ENCODE assay signal across 14 cellular contexts in the genomic region with DNA sequence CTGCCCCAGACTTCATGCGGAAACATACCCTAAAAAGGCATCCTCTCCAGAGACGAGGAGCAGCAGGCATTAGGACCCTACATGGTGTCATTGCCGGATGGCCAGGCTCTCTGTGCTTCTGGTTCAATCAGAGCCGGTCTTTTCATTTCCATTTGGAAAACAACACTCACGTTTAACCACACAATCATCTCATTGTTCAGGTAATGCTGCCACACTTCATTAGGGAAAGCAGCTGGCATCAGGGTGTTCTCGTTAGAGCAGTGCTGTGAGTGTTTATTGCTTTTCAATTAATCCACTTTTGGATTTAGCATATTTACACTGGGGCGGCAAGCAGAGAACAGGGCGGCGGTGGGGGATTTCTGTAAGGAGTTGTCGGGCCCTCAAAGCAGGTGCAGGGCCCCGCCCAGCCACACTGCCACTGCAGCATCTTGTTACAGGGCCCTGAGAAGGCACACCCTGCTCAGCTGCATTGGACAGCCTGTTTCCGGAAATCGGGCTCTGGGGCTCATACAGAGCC.
DNase-seq lines count a peak whose midpoint lies in the region; ATAC-seq and TF ChIP-seq lines count a peak whose summit lies in the region.
"Had no signal": no experiment of that assay in that cellular context is flagged by ENCODE, and none has a peak within 500 bp of the region (broad histone marks: within the 10 kb centered on the region; RNA-seq: fewer than 3 reads in every experiment).

No MANE protein-coding gene starts in this region.

- no peak overlapping the region for H3K56ac ChIP-seq in mesendoderm (ENCODE audit: low read length)

- ATAC-seq in WTC11, result peak; percentile 84
- no peak for ATAC-seq in activated naive CD4-positive, alpha-beta T cell treated with anti-CD3 and anti-CD28 coated beads, Interleukin-2, amount 50 U/mL, for 72 hours
- no peak for ATAC-seq in HG03469 (IDR thresholded peaks at IDR 0.05; ENCODE audit: unreplicated experiment)
- no peak for ATAC-seq in sciatic nerve
- ATAC-seq in GM18519 (IDR thresholded peaks at IDR 0.05; ENCODE audit: low FRiP score, unreplicated experiment), result no peak
- ATAC-seq: A549 had no signal

- POLR2A ChIA-PET in WTC11 (lab: Charles Lee), result no interaction called here

- H3K27me3 Mint-ChIP-seq in WTC11 (ENCODE audit: low read depth), result no peaks in the 10 kb centered on the region

- no peak overlapping the region for H2BK5ac ChIP-seq in mesendoderm (ENCODE audit: low read length)

- no peak overlapping the region for H2BK120ac ChIP-seq in mesendoderm (ENCODE audit: low read depth, low read length)

- no peaks in the 10 kb centered on the region for H3K36me3 ChIP-seq in mesendoderm (ENCODE audit: control insufficient read depth, insufficient read depth, low read length)

- H3K27me3 ChIP-seq in mesendoderm (ENCODE audit: insufficient read depth, low read length, poor library complexity), result no peaks in the 10 kb centered on the region

- H2AK5ac ChIP-seq in mesendoderm (ENCODE audit: low read length), result no peak overlapping the region

- peak overlapping the region; percentile 70; the same call in 1 of the 2 replicates for H3K27ac Mint-ChIP-seq in WTC11
- H3K27ac Mint-ChIP-seq in activated naive CD4-positive, alpha-beta T cell treated with anti-CD3 and anti-CD28 coated beads, Interleukin-2, amount 50 U/mL, for 72 hours, result no peak overlapping the region
- H3K27ac Mint-ChIP-seq: memory B cell had no signal

- no peak for TF ChIP-seq CTCF in WTC11 (IDR thresholded peaks at IDR 0.05)

- H3K18ac ChIP-seq in mesendoderm (ENCODE audit: low read length), result no peak overlapping the region

- peaks cover 9% of the 10 kb centered on the region for H3K9me3 Mint-ChIP-seq in WTC11
- H3K9me3 Mint-ChIP-seq in activated naive CD4-positive, alpha-beta T cell treated with anti-CD3 and anti-CD28 coated beads, Interleukin-2, amount 50 U/mL, for 72 hours, result peaks cover 0 to 4% of the 10 kb centered on the region in 2 donors
- H3K9me3 Mint-ChIP-seq: memory B cell had no signal

- H3K79me2 ChIP-seq in mesendoderm (ENCODE audit: control insufficient read depth, insufficient read depth, low read length), result no peaks in the 10 kb centered on the region

- H4K5ac ChIP-seq in mesendoderm (ENCODE audit: low read length), result no peak overlapping the region

- H4K8ac ChIP-seq in mesendoderm (ENCODE audit: low read depth, low read length), result no peak overlapping the region

- H3K4me2 ChIP-seq in mesendoderm (ENCODE audit: low read length), result no peak overlapping the region
- H3K4me2 ChIP-seq: A549 had no signal

- DNase-seq in Ammon's horn (ENCODE audit: low spot score) (peak; percentile 43), NCI-H187 (lab: John Stamatoyannopoulos, UW) (peak; percentile 92 to 96), WTC11 (ENCODE audit: low spot score) (peak; percentile 50), mesendoderm (peak; percentile 27), sciatic nerve (ENCODE audit: low spot score) (no peak)
- no peak for DNase-seq in activated naive CD4-positive, alpha-beta T cell treated with anti-CD3 and anti-CD28 coated beads, Interleukin-2, amount 50 U/mL, for 72 hours (ENCODE audit: low spot score in 2 of 2)
- DNase-seq: activated CD4-positive, alpha-beta T cell treated with anti-CD3 and anti-CD28 coated beads for 4 hours; erythroblast; GDM1; stimulated activated CD4-positive, alpha-beta T cell treated with anti-CD3 and anti-CD28 coated beads, Interleukin-2, amount 100 ng/mL, for 24 hours had no signal

- intact Hi-C loops in sciatic nerve (cut with DNase I), result no loop called here

- H3K4me3 Mint-ChIP-seq in WTC11, result peak overlapping the region; percentile 52
- H3K4me3 Mint-ChIP-seq: memory B cell had no signal

- peaks cover 12% of the 10 kb centered on the region for H3K36me3 Mint-ChIP-seq in WTC11
- H3K36me3 Mint-ChIP-seq in activated naive CD4-positive, alpha-beta T cell treated with anti-CD3 and anti-CD28 coated beads, Interleukin-2, amount 50 U/mL, for 72 hours, result no peaks in the 10 kb centered on the region
- H3K36me3 Mint-ChIP-seq: memory B cell had no signal

- no peak overlapping the region for H2BK15ac ChIP-seq in mesendoderm (replicated peaks; ENCODE audit: low read depth)

- H3K9ac ChIP-seq in mesendoderm (ENCODE audit: low read length), result no peak overlapping the region

- H3K4me3 ChIP-seq in mesendoderm (ENCODE audit: low read length), result no peak overlapping the region
- H3K4me3 ChIP-seq: A549 had no signal

- no CpG with 5 or more reads among the region's 13 CpGs for WGBS in mesendoderm (ENCODE audit: extremely low coverage, insufficient coverage, low lambda C conversion rate)

- peaks cover 30% of the 10 kb centered on the region for H3K4me1 Mint-ChIP-seq in WTC11

- H3K79me1 ChIP-seq in mesendoderm (ENCODE audit: low read length), result no peaks in the 10 kb centered on the region

- no peak overlapping the region for H3K23ac ChIP-seq in mesendoderm (ENCODE audit: low read length)

- no peak overlapping the region for H3K4ac ChIP-seq in mesendoderm (ENCODE audit: low read depth, low read length)

- no peaks in the 10 kb centered on the region for H3K4me1 ChIP-seq in mesendoderm (ENCODE audit: control insufficient read depth, low read depth, low read length)
- H3K4me1 ChIP-seq: A549 had no signal

- CTCF ChIA-PET in WTC11 (lab: Charles Lee), result interaction anchor here (1.0 to 1.8 kb wide), 5 partner anchors 13 to 164 kb away, joined by 3 to 12 read pairs (median 5); no protein-coding TSS in a partner anchor

- no peak overlapping the region for H3K27ac ChIP-seq in mesendoderm (ENCODE audit: low read depth, low read length)
- H3K27ac ChIP-seq: A549 had no signal

TF ChIP-seq in WTC11, 78 proteins besides CTCF, POLR2A, EP300 and RAD21:
- TF ChIP-seq, protein P1, sequence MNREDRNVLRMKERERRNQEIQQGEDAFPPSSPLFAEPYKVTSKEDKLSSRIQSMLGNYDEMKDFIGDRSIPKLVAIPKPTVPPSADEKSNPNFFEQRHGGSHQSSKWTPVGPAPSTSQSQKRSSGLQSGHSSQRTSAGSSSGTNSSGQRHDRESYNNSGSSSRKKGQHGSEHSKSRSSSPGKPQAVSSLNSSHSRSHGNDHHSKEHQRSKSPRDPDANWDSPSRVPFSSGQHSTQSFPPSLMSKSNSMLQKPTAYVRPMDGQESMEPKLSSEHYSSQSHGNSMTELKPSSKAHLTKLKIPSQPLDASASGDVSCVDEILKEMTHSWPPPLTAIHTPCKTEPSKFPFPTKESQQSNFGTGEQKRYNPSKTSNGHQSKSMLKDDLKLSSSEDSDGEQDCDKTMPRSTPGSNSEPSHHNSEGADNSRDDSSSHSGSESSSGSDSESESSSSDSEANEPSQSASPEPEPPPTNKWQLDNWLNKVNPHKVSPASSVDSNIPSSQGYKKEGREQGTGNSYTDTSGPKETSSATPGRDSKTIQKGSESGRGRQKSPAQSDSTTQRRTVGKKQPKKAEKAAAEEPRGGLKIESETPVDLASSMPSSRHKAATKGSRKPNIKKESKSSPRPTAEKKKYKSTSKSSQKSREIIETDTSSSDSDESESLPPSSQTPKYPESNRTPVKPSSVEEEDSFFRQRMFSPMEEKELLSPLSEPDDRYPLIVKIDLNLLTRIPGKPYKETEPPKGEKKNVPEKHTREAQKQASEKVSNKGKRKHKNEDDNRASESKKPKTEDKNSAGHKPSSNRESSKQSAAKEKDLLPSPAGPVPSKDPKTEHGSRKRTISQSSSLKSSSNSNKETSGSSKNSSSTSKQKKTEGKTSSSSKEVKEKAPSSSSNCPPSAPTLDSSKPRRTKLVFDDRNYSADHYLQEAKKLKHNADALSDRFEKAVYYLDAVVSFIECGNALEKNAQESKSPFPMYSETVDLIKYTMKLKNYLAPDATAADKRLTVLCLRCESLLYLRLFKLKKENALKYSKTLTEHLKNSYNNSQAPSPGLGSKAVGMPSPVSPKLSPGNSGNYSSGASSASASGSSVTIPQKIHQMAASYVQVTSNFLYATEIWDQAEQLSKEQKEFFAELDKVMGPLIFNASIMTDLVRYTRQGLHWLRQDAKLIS (CRISPR knock-in tag; IDR thresholded peaks at IDR 0.05; ENCODE audit: borderline replicate concordance), result no peak
- TF ChIP-seq FOXK1 (CRISPR knock-in tag; IDR thresholded peaks at IDR 0.05), result 0 out of 2 replicates have a peak, but pooled peaks have one; percentile 20
- TF ChIP-seq, protein P2, sequence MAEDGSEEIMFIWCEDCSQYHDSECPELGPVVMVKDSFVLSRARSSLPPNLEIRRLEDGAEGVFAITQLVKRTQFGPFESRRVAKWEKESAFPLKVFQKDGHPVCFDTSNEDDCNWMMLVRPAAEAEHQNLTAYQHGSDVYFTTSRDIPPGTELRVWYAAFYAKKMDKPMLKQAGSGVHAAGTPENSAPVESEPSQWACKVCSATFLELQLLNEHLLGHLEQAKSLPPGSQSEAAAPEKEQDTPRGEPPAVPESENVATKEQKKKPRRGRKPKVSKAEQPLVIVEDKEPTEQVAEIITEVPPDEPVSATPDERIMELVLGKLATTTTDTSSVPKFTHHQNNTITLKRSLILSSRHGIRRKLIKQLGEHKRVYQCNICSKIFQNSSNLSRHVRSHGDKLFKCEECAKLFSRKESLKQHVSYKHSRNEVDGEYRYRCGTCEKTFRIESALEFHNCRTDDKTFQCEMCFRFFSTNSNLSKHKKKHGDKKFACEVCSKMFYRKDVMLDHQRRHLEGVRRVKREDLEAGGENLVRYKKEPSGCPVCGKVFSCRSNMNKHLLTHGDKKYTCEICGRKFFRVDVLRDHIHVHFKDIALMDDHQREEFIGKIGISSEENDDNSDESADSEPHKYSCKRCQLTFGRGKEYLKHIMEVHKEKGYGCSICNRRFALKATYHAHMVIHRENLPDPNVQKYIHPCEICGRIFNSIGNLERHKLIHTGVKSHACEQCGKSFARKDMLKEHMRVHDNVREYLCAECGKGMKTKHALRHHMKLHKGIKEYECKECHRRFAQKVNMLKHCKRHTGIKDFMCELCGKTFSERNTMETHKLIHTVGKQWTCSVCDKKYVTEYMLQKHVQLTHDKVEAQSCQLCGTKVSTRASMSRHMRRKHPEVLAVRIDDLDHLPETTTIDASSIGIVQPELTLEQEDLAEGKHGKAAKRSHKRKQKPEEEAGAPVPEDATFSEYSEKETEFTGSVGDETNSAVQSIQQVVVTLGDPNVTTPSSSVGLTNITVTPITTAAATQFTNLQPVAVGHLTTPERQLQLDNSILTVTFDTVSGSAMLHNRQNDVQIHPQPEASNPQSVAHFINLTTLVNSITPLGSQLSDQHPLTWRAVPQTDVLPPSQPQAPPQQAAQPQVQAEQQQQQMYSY (CRISPR knock-in tag; IDR thresholded peaks at IDR 0.05), result 0 out of 2 replicates have a peak, but pooled peaks have one; percentile 23

Comparison
In these comparisons a context has a peak if more than half of its experiments do, and no peak if none do; other contexts are left out.
1. DNase-seq: peak in Ammon's horn (single experiment), NCI-H187 (2 of 2), WTC11 (single experiment) and mesendoderm (single experiment); none in activated naive CD4-positive, alpha-beta T cell treated with anti-CD3 and anti-CD28 coated beads, Interleukin-2, amount 50 U/mL, for 72 hours (0 of 2) and sciatic nerve (single experiment).